In genomic region chr2:32403782-32404181, GRCh38 we compare ENCODE assay signal across 7 cellular contexts.
"Had no signal": no experiment of that assay in that cellular context is flagged by ENCODE, and none has a peak within 500 bp of the region (broad histone marks: within the 10 kb centered on the region; RNA-seq: fewer than 3 reads in every experiment).

No MANE protein-coding gene starts in this region.

- ATAC-seq: GM12878 had no signal

- H3K4me3 ChIP-seq: GM12878 had no signal

- FAIRE-seq: GM12878, GM12891, GM12892, GM18507, GM19239 had no signal

- DNase-seq: GDM1, GF-D8 had no signal
